ENCODE assay signal across 13 cellular contexts in the genomic region with DNA sequence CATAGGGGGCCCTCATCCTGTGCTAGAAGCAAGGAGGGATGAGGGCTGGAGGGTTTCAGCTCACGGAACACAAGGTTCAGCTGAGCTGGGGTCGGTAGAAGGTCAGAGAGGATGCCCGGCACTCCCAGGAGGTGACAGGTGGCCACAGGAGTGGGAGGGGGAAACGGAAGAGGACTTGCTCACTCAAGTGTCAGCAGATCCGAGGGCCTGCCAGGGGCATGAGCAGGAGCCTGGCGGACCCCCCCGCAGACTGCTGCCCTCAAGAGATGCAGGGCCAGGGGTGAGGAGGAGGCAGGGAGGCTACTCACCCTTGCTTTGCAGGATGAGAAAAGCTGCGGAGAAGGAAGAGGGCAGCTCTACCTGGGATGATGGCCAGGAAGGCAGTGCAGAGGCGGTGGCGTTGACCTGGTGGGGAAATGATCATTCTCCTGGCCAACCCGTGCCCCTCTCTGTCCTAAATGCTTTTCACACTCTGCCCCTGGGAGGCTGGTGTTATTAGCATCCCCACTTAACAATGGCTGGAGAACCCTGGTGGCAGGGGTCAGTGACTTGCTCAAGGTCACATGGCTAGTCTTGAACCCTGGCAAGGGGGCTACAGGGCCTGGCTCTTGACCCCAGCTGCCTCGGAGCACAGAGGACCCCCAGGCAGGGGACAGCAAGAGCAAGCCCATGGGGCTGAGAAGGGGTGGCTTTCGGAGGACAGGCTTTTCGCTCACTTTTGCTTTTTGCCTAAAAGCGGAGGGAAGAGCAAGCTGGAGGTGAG. TPM values are rescaled to one million over a fixed set of nuclear protein-coding genes. Genes with fewer than 3 reads are reported as not detected.
DNase-seq lines count a peak whose midpoint lies in the region; ATAC-seq, FAIRE-seq and TF ChIP-seq lines count a peak whose summit lies in the region.
"Had no signal": no experiment of that assay in that cellular context is flagged by ENCODE, and none has a peak within 500 bp of the region (broad histone marks: within the 10 kb centered on the region; RNA-seq: fewer than 3 reads in every experiment).

No MANE protein-coding gene starts in this region.

- DNase-seq in activated CD8-positive, alpha-beta T cell treated with anti-CD3 and anti-CD28 coated beads, Interleukin-2, amount 10 ng/mL, durations not matched to agents 7 days and 5 days = peak; percentile 13
- DNase-seq in activated CD8-positive, alpha-beta T cell treated with anti-CD3 and anti-CD28 coated beads for 36 hours = no peak
- DNase-seq in activated B cell treated with CpG ODN at 0.5 μM for 24 hours = peak; percentile 16
- peak; percentile 35 for DNase-seq in kidney tubule cell (ENCODE audit: low spot score)
- DNase-seq in spleen = peak; percentile 58
- no peak for DNase-seq in effector memory CD4-positive, alpha-beta T cell
- no peak for DNase-seq in small intestine
- no peak for DNase-seq in hypothalamus (lab: John Stamatoyannopoulos, UW)
- DNase-seq: activated naive CD4-positive, alpha-beta T cell treated with anti-CD3 and anti-CD28 coated beads, Interleukin-2, amount 50 U/mL, for 16 hours; NCI-H748 treated with DMSO at 0.1 percent for 48 hours; SHP77; T1000 had no signal

- H3K4me1 Mint-ChIP-seq in activated CD8-positive, alpha-beta T cell treated with anti-CD3 and anti-CD28 coated beads, Interleukin-2, amount 10 ng/mL, durations not matched to agents 7 days and 5 days (ENCODE audit: low read depth) = no peaks in the 10 kb centered on the region
- H3K4me1 Mint-ChIP-seq in activated CD8-positive, alpha-beta T cell treated with anti-CD3 and anti-CD28 coated beads for 36 hours (ENCODE audit: low read depth) = no peaks in the 10 kb centered on the region
- H3K4me1 Mint-ChIP-seq in activated B cell treated with CpG ODN at 0.5 μM for 24 hours = peaks cover 21% of the 10 kb centered on the region

- WGBS in spleen, 5 donors = 40 to 61% (median 51%) methylated on average over 13 to 15 of the region's 15 CpGs
- WGBS in small intestine, 3 donors = 39 to 52% (median 43%) methylated on average over 13 to 15 of the region's 15 CpGs

- no peaks in the 10 kb centered on the region for H3K27me3 Mint-ChIP-seq in activated CD8-positive, alpha-beta T cell treated with anti-CD3 and anti-CD28 coated beads, Interleukin-2, amount 10 ng/mL, durations not matched to agents 7 days and 5 days (ENCODE audit: low read depth)
- peaks cover 3% of the 10 kb centered on the region for H3K27me3 Mint-ChIP-seq in activated CD8-positive, alpha-beta T cell treated with anti-CD3 and anti-CD28 coated beads for 36 hours
- no peaks in the 10 kb centered on the region for H3K27me3 Mint-ChIP-seq in activated B cell treated with CpG ODN at 0.5 μM for 24 hours

- H3K27me3 ChIP-seq in spleen (replicated peaks in 1 of 7) (peaks cover 0 to 19% (median 0%) of the 10 kb centered on the region in 7 donors), small intestine (ENCODE audit: control insufficient read depth in 2 of 2, insufficient read depth in 2 of 2, low read length in 2 of 2) (no peaks in the 10 kb centered on the region)
- no peaks in the 10 kb centered on the region for H3K27me3 ChIP-seq in effector memory CD4-positive, alpha-beta T cell (replicated peaks; ENCODE audit: control insufficient read depth, insufficient read depth, low read length, poor library complexity, severe bottlenecking)

- no peak overlapping the region for H3K4me3 Mint-ChIP-seq in activated CD8-positive, alpha-beta T cell treated with anti-CD3 and anti-CD28 coated beads, Interleukin-2, amount 10 ng/mL, durations not matched to agents 7 days and 5 days
- no peak overlapping the region for H3K4me3 Mint-ChIP-seq in activated CD8-positive, alpha-beta T cell treated with anti-CD3 and anti-CD28 coated beads for 36 hours
- no peak overlapping the region for H3K4me3 Mint-ChIP-seq in activated B cell treated with CpG ODN at 0.5 μM for 24 hours
- H3K4me3 Mint-ChIP-seq: natural killer cell treated with Interleukin-12 subunit alpha and Interleukin-12 subunit beta and Interleukin-15 and Interleukin-18, amount 100 ng/mL, for 72 hours had no signal

- POLR2A ChIA-PET in activated CD8-positive, alpha-beta T cell treated with anti-CD3 and anti-CD28 coated beads, Interleukin-2, amount 10 ng/mL, durations not matched to agents 7 days and 5 days (lab: Charles Lee) = no interaction called here
- POLR2A ChIA-PET in activated CD8-positive, alpha-beta T cell treated with anti-CD3 and anti-CD28 coated beads for 36 hours (lab: Charles Lee) = no interaction called here
- POLR2A ChIA-PET in activated B cell treated with CpG ODN at 0.5 μM for 24 hours (lab: Charles Lee) = interaction anchor here (0.5 to 1.8 kb wide), 3 partner anchors 18 to 793 kb away, joined by 4 to 13 read pairs (median 7); no protein-coding TSS in a partner anchor

- H3K9me3 ChIP-seq in spleen (no peaks in the 10 kb centered on the region), small intestine (ENCODE audit: control insufficient read depth, low read depth) (no peaks in the 10 kb centered on the region)
- no peaks in the 10 kb centered on the region for H3K9me3 ChIP-seq in effector memory CD4-positive, alpha-beta T cell (ENCODE audit: control insufficient read depth, low read length)

- no peaks in the 10 kb centered on the region for H3K4me1 ChIP-seq in spleen
- H3K4me1 ChIP-seq in effector memory CD4-positive, alpha-beta T cell (ENCODE audit: control insufficient read depth, insufficient read depth, low read length, poor library complexity, severe bottlenecking) = no peaks in the 10 kb centered on the region
- no peaks in the 10 kb centered on the region for H3K4me1 ChIP-seq in small intestine (ENCODE audit: control insufficient read depth in 2 of 2, insufficient read depth in 1 of 2, low read depth in 1 of 2, low read length in 1 of 2)

- H3K4me3 ChIP-seq in spleen = no peak overlapping the region
- no peak overlapping the region for H3K4me3 ChIP-seq in effector memory CD4-positive, alpha-beta T cell (ENCODE audit: insufficient read depth, low read depth, low read length, poor library complexity, severe bottlenecking)
- no peak overlapping the region for H3K4me3 ChIP-seq in small intestine (ENCODE audit: low read depth in 1 of 2, low read length in 2 of 2)

- no peaks in the 10 kb centered on the region for H3K9me3 Mint-ChIP-seq in activated CD8-positive, alpha-beta T cell treated with anti-CD3 and anti-CD28 coated beads, Interleukin-2, amount 10 ng/mL, durations not matched to agents 7 days and 5 days (ENCODE audit: insufficient read depth)
- no peaks in the 10 kb centered on the region for H3K9me3 Mint-ChIP-seq in activated CD8-positive, alpha-beta T cell treated with anti-CD3 and anti-CD28 coated beads for 36 hours
- H3K9me3 Mint-ChIP-seq in activated B cell treated with CpG ODN at 0.5 μM for 24 hours = no peaks in the 10 kb centered on the region
- H3K9me3 Mint-ChIP-seq: natural killer cell treated with Interleukin-12 subunit alpha and Interleukin-12 subunit beta and Interleukin-15 and Interleukin-18, amount 100 ng/mL, for 72 hours had no signal

- intact Hi-C loops in activated CD8-positive, alpha-beta T cell treated with anti-CD3 and anti-CD28 coated beads for 36 hours (cut with micrococcal nuclease) = no loop called here
- intact Hi-C loops in activated B cell treated with CpG ODN at 0.5 μM for 24 hours (cut with micrococcal nuclease) (no loop called here), spleen (cut with DNase I; ENCODE audit: low total_unique reads) (no loop called here)

- no peak for TF ChIP-seq POLR2A in spleen (IDR thresholded peaks at IDR 0.05)

- H3K27ac Mint-ChIP-seq in activated CD8-positive, alpha-beta T cell treated with anti-CD3 and anti-CD28 coated beads, Interleukin-2, amount 10 ng/mL, durations not matched to agents 7 days and 5 days = no peak overlapping the region
- H3K27ac Mint-ChIP-seq in activated CD8-positive, alpha-beta T cell treated with anti-CD3 and anti-CD28 coated beads for 36 hours = no peak overlapping the region
- no peak overlapping the region for H3K27ac Mint-ChIP-seq in activated B cell treated with CpG ODN at 0.5 μM for 24 hours

- no peak for FAIRE-seq in small intestine (lab: Jason Lieb, UNC)

- H3K36me3 ChIP-seq in spleen (peaks cover 0 to 15% (median 0%) of the 10 kb centered on the region in 6 donors), small intestine (ENCODE audit: control insufficient read depth in 2 of 2, insufficient read depth in 2 of 2, low read length in 2 of 2) (no peaks in the 10 kb centered on the region)
- H3K36me3 ChIP-seq in effector memory CD4-positive, alpha-beta T cell (ENCODE audit: control insufficient read depth, insufficient read depth, low read length) = no peaks in the 10 kb centered on the region

- H3K27ac ChIP-seq in spleen (no peak overlapping the region), small intestine (ENCODE audit: low read depth in 1 of 2, low read length in 1 of 2) (no peak overlapping the region)
- no peak overlapping the region for H3K27ac ChIP-seq in effector memory CD4-positive, alpha-beta T cell (ENCODE audit: insufficient read depth, low read length, poor library complexity, severe bottlenecking)

- CTCF ChIA-PET in activated CD8-positive, alpha-beta T cell treated with anti-CD3 and anti-CD28 coated beads, Interleukin-2, amount 10 ng/mL, durations not matched to agents 7 days and 5 days (lab: Charles Lee) = interaction anchor here (2.6 kb wide), 1 partner anchor 295 kb away, joined by 12 read pairs; no protein-coding TSS in a partner anchor
- CTCF ChIA-PET in activated CD8-positive, alpha-beta T cell treated with anti-CD3 and anti-CD28 coated beads for 36 hours (lab: Charles Lee) = interaction anchor here (2.8 kb wide), 1 partner anchor 295 kb away, joined by 9 read pairs; no protein-coding TSS in a partner anchor
- CTCF ChIA-PET in activated B cell treated with CpG ODN at 0.5 μM for 24 hours (lab: Charles Lee) = interaction anchor here (2.0 kb wide), 1 partner anchor 295 kb away, joined by 6 read pairs; no protein-coding TSS in a partner anchor

- no peak for ATAC-seq in activated CD8-positive, alpha-beta T cell treated with anti-CD3 and anti-CD28 coated beads, Interleukin-2, amount 10 ng/mL, durations not matched to agents 7 days and 5 days
- ATAC-seq in activated CD8-positive, alpha-beta T cell treated with anti-CD3 and anti-CD28 coated beads for 36 hours = no peak
- ATAC-seq in activated B cell treated with CpG ODN at 0.5 μM for 24 hours (ENCODE audit: low read depth) = no peak

- no peaks in the 10 kb centered on the region for H3K36me3 Mint-ChIP-seq in activated CD8-positive, alpha-beta T cell treated with anti-CD3 and anti-CD28 coated beads, Interleukin-2, amount 10 ng/mL, durations not matched to agents 7 days and 5 days (ENCODE audit: low read depth)
- no peaks in the 10 kb centered on the region for H3K36me3 Mint-ChIP-seq in activated CD8-positive, alpha-beta T cell treated with anti-CD3 and anti-CD28 coated beads for 36 hours (ENCODE audit: low read depth)
- H3K36me3 Mint-ChIP-seq in activated B cell treated with CpG ODN at 0.5 μM for 24 hours (ENCODE audit: low read depth) = peaks cover 3% of the 10 kb centered on the region
- H3K36me3 Mint-ChIP-seq: natural killer cell treated with Interleukin-12 subunit alpha and Interleukin-12 subunit beta and Interleukin-15 and Interleukin-18, amount 100 ng/mL, for 72 hours had no signal

- no peak for TF ChIP-seq CTCF in activated CD8-positive, alpha-beta T cell treated with anti-CD3 and anti-CD28 coated beads for 36 hours (IDR thresholded peaks at IDR 0.05)
- TF ChIP-seq CTCF in activated B cell treated with CpG ODN at 0.5 μM for 24 hours (IDR thresholded peaks at IDR 0.05) = no peak
- no peak for TF ChIP-seq CTCF in spleen (IDR thresholded peaks at IDR 0.05 in 8 of 11, conservative IDR thresholded peaks at IDR 0.05 in 3 of 11)

RNA-seq across cellular contexts. Expression of a gene that starts 30.1 kb away (rescaled TPM):
- 10 to 100 TPM; 74.7 to 82.9 TPM for total RNA-seq in activated CD8-positive, alpha-beta T cell treated with anti-CD3 and anti-CD28 coated beads, Interleukin-2, amount 10 ng/mL, durations not matched to agents 7 days and 5 days
- 100 to 1,000 TPM; 123 TPM for total RNA-seq in activated CD8-positive, alpha-beta T cell treated with anti-CD3 and anti-CD28 coated beads for 36 hours
- 80.6 and 85.2 TPM in 2 replicates for total RNA-seq in activated B cell treated with CpG ODN at 0.5 μM for 24 hours
- 100 to 1,000 TPM in 5 of 7 donors, 10 to 100 TPM in 2; 59.0 to 157 (median 110) TPM for total RNA-seq in spleen
- 10 to 100 TPM; 32.8 to 73.9 (median 49.0) TPM for polyA plus RNA-seq in spleen
- 10 to 100 TPM; 19.0 to 71.8 (median 21.6) TPM for polyA plus RNA-seq in small intestine

Comparison
In these comparisons a context has a peak if more than half of its experiments do, and no peak if none do; other contexts are left out.
1. DNase-seq: peak in activated CD8-positive, alpha-beta T cell treated with anti-CD3 and anti-CD28 coated beads, Interleukin-2, amount 10 ng/mL, durations not matched to agents 7 days and 5 days (single experiment), activated B cell treated with CpG ODN at 0.5 μM for 24 hours (single experiment), kidney tubule cell (single experiment) and spleen (single experiment); none in activated CD8-positive, alpha-beta T cell treated with anti-CD3 and anti-CD28 coated beads for 36 hours (single experiment), effector memory CD4-positive, alpha-beta T cell (0 of 3), small intestine (single experiment) and hypothalamus (0 of 51).